In genomic region chr4:15958562-15958961, GRCh38 we compare ENCODE assay signal across 22 cellular contexts. TPM values are rescaled to one million over a fixed set of nuclear protein-coding genes. Genes with fewer than 3 reads are reported as not detected.
"Had no signal": no experiment of that assay in that cellular context is flagged by ENCODE, and none has a peak within 500 bp of the region (broad histone marks: within the 10 kb centered on the region; RNA-seq: fewer than 3 reads in every experiment).

No MANE protein-coding gene starts in this region.

- ATAC-seq: foreskin keratinocyte; heart right ventricle; left lobe of liver; lower lobe of right lung; naive thymus-derived CD8-positive, alpha-beta T cell; stimulated activated naive B cell treated with anti-CD40 and anti-IgM and Interleukin-4, amounts not matched to agents 10 μg/mL and 1 μg/mL and 100 μg/mL, for 72 hours had no signal

- H3K4me3 Mint-ChIP-seq: activated CD4-positive, alpha-beta T cell treated with anti-CD3 and anti-CD28 coated beads, Interleukin-2, amount 10 ng/mL, durations not matched to agents 24 days and 14 days; central memory CD8-positive, alpha-beta T cell; dendritic cell treated with granulocyte-macrophage colony-stimulating factor and Interleukin-4, amounts not matched to agents 40 ng/mL and 50 ng/mL, for 4 days; naive thymus-derived CD8-positive, alpha-beta T cell; stimulated activated naive B cell treated with anti-CD40 and anti-IgM and Interleukin-4, amounts not matched to agents 10 μg/mL and 1 μg/mL and 100 μg/mL, for 72 hours had no signal

- H3K9me3 Mint-ChIP-seq: activated CD4-positive, alpha-beta T cell treated with anti-CD3 and anti-CD28 coated beads, Interleukin-2, amount 10 ng/mL, durations not matched to agents 24 days and 14 days; central memory CD8-positive, alpha-beta T cell had no signal

- H3K27me3 Mint-ChIP-seq: central memory CD8-positive, alpha-beta T cell; dendritic cell treated with granulocyte-macrophage colony-stimulating factor and Interleukin-4, amounts not matched to agents 40 ng/mL and 50 ng/mL, for 4 days; naive thymus-derived CD8-positive, alpha-beta T cell; stimulated activated naive B cell treated with anti-CD40 and anti-IgM and Interleukin-4, amounts not matched to agents 10 μg/mL and 1 μg/mL and 100 μg/mL, for 72 hours had no signal

- H3K36me3 Mint-ChIP-seq: naive thymus-derived CD8-positive, alpha-beta T cell had no signal

- H3K27ac Mint-ChIP-seq: activated CD4-positive, alpha-beta T cell treated with anti-CD3 and anti-CD28 coated beads, Interleukin-2, amount 10 ng/mL, durations not matched to agents 24 days and 14 days; dendritic cell treated with granulocyte-macrophage colony-stimulating factor and Interleukin-4, amounts not matched to agents 40 ng/mL and 50 ng/mL, for 4 days; naive thymus-derived CD8-positive, alpha-beta T cell; stimulated activated naive B cell treated with anti-CD40 and anti-IgM and Interleukin-4, amounts not matched to agents 10 μg/mL and 1 μg/mL and 100 μg/mL, for 72 hours had no signal

- DNase-seq: activated CD4-positive, alpha-beta T cell treated with anti-CD3 and anti-CD28 coated beads, Interleukin-2, amount 10 ng/mL, durations not matched to agents 24 days and 14 days; activated CD4-positive, CD25-positive, alpha-beta regulatory T cell; activated CD8-positive, alpha-beta memory T cell treated with anti-CD3 and anti-CD28 coated beads for 24 hours; activated gamma-delta T cell treated with Interleukin-2 at 50 U/mL for 16 hours; activated naive CD4-positive, alpha-beta T cell treated with anti-CD3 and anti-CD28 coated beads, Interleukin-2, amount 50 U/mL, for 16 hours; anterior cingulate cortex; foreskin keratinocyte; heart right ventricle; kidney glomerular epithelial cell; lower lobe of right lung; mesenchymal stem cell; naive thymus-derived CD8-positive, alpha-beta T cell; stimulated activated naive B cell treated with anti-CD40 and anti-IgM and Interleukin-4, amounts not matched to agents 10 μg/mL and 1 μg/mL and 100 μg/mL, for 72 hours had no signal

RNA-seq across cellular contexts. Expression of gene FGFBP2, which starts 4.4 kb away (rescaled TPM):
- total RNA-seq: bronchial epithelial cell, foreskin keratinocyte, pulmonary artery endothelial cell, smooth muscle cell, temporal lobe had no signal

RNA-seq across cellular contexts. Expression of gene FGFBP1, which starts 20.0 kb away (rescaled TPM):
- total RNA-seq: activated CD4-positive, alpha-beta T cell treated with anti-CD3 and anti-CD28 coated beads, Interleukin-2, amount 10 ng/mL, durations not matched to agents 24 days and 14 days; heart right ventricle; left lobe of liver; naive thymus-derived CD8-positive, alpha-beta T cell; pulmonary artery endothelial cell; smooth muscle cell; T-helper 1 cell treated with Interleukin-12 subunit alpha and Interleukin-12 subunit beta and Interleukin-4 antibody, amounts not matched to agents 30 ng/mL and 1 ng/mL, for 36 hours; temporal lobe; urinary bladder had no signal
